9 cellular contexts compared by ENCODE assay signal in the genomic region with DNA sequence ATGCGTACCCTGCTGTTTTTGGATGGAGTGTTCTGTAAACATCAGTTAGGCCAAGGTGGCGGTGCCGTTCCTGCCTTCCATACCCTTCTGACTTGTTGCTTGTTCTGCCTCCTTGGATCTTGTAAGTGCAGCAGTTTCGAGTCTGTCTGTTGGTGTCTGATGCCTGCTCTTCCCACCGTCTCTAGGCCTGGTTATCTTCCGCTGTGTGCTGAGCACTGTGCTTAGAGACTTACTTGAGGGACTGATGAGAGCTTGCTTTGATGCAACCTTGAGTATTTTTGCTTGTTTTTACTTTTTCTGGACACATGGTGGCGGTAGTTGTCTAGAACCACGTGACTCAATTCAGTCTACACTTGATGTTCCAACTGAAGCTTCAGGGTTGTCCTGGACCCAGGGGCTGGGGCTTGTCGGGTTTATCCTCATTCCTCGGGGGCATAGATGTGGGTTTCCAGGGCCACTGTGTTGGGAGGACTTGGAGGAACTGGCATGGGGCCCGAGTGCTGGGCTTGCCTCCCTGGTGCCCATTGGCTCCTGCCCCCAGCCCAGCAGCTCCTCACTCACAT. TPM values are rescaled to one million over a fixed set of nuclear protein-coding genes. Genes with fewer than 3 reads are reported as not detected.
DNase-seq lines count a peak whose midpoint lies in the region; ATAC-seq, FAIRE-seq and TF ChIP-seq lines count a peak whose summit lies in the region.
"Had no signal": no experiment of that assay in that cellular context is flagged by ENCODE, and none has a peak within 500 bp of the region (broad histone marks: within the 10 kb centered on the region; RNA-seq: fewer than 3 reads in every experiment).

No MANE protein-coding gene starts in this region.

- peak; percentile 78 for TF ChIP-seq CTCF in Panc1 (IDR thresholded peaks at IDR 0.05)
- TF ChIP-seq CTCF in mesothelial cell of epicardium (IDR thresholded peaks at IDR 0.05; ENCODE audit: unreplicated experiment): no peak

- POLR2A ChIA-PET in Panc1 (lab: Charles Lee): no interaction called here

- H3K27ac Mint-ChIP-seq in mesothelial cell of epicardium: no peak overlapping the region

- H3K36me3 Mint-ChIP-seq in mesothelial cell of epicardium: peaks cover 12% of the 10 kb centered on the region

- no peak overlapping the region for H3K4me3 ChIP-seq in Panc1 (ENCODE audit: low read depth in 2 of 2, low read length in 2 of 2)
- H3K4me3 ChIP-seq: SJCRH30 had no signal

- no peaks in the 10 kb centered on the region for H3K27me3 ChIP-seq in Panc1 (ENCODE audit: control insufficient read depth, insufficient read depth, low read length)
- H3K27me3 ChIP-seq: SJCRH30 had no signal

- DNase-seq in D341Med (ENCODE audit: low spot score) (peak; percentile 14), GM19239 (ENCODE audit: insufficient read length, low spot score) (peak; percentile 58), Panc1 (ENCODE audit: low read depth, low spot score) (peak; percentile 30), glomerular visceral epithelial cell (ENCODE audit: extremely low spot score) (peak; percentile 16), mesothelial cell of epicardium (ENCODE audit: low spot score in 2 of 2, unreplicated experiment in 2 of 2) (no peak)

- H3K9me3 ChIP-seq in Panc1 (ENCODE audit: control insufficient read depth, insufficient read depth, low read depth, low read length): no peaks in the 10 kb centered on the region
- H3K9me3 ChIP-seq: SJCRH30 had no signal

- H3K36me3 ChIP-seq in Panc1 (ENCODE audit: control insufficient read depth, insufficient read depth, low read length): no peaks in the 10 kb centered on the region
- H3K36me3 ChIP-seq: SJCRH30 had no signal

- ATAC-seq in Panc1: peak; percentile 43; the same call in 1 of the 2 replicates
- no peak for ATAC-seq in HG02588 (IDR thresholded peaks at IDR 0.05; ENCODE audit: unreplicated experiment)
- ATAC-seq in HG02885 (IDR thresholded peaks at IDR 0.05; ENCODE audit: poor library complexity, unreplicated experiment): no peak
- ATAC-seq in HG03025 (IDR thresholded peaks at IDR 0.05; ENCODE audit: low FRiP score, unreplicated experiment): no peak

- H3K27me3 Mint-ChIP-seq in mesothelial cell of epicardium (ENCODE audit: low read depth): no peaks in the 10 kb centered on the region

- in situ Hi-C loops in Panc1 (cut with HindIII; ENCODE audit: low pct_unique_long_range_greater_than_20kb, low sequenced_read_pairs): no loop called here

- intact Hi-C loops in Panc1 (cut with micrococcal nuclease; ENCODE audit: unreplicated experiment): loop anchor here (5.0 kb wide), 1 partner anchor 79 kb away; no protein-coding TSS in a partner anchor

- CTCF ChIA-PET in Panc1 (lab: Charles Lee): interaction anchor here (0.6 to 1.2 kb wide), 6 partner anchors 12 to 175 kb away, joined by 3 to 5 read pairs (median 4); no protein-coding TSS in a partner anchor

- no peak overlapping the region for H3K27ac ChIP-seq in Panc1 (ENCODE audit: low read length)
- H3K27ac ChIP-seq: SJCRH30 had no signal

- H3K4me1 Mint-ChIP-seq in mesothelial cell of epicardium: no peaks in the 10 kb centered on the region

- FAIRE-seq in GM19239 (lab: Jason Lieb, UNC): peak; percentile 64

- no TSS peak for BruUV-seq in Panc1 (replicated peaks; lab: Mats Ljungman, UMichigan)

- H3K4me1 ChIP-seq in Panc1 (ENCODE audit: control insufficient read depth, insufficient read depth, low read length): no peaks in the 10 kb centered on the region
- H3K4me1 ChIP-seq: SJCRH30 had no signal

- no peak overlapping the region for H3K4me3 Mint-ChIP-seq in mesothelial cell of epicardium

- peaks cover 40% of the 10 kb centered on the region for H3K9me3 Mint-ChIP-seq in mesothelial cell of epicardium

RNA-seq across cellular contexts. Expression of a gene that starts 14.4 kb away (rescaled TPM):
- total RNA-seq in Panc1 (2021; ENCODE audit: unreplicated experiment): 0.64 TPM
- 7.3 TPM for polyA plus RNA-seq in Panc1 (2012; ENCODE audit: insufficient read length)
- total RNA-seq in mesothelial cell of epicardium: 0.50 to 0.69 TPM (median 0.55 TPM) in 3 replicates
- total RNA-seq: SJCRH30 had no signal

RNA-seq across cellular contexts. Expression of a gene that starts 15.0 kb away (rescaled TPM):
- 0.57 TPM for total RNA-seq in Panc1 (2021; ENCODE audit: unreplicated experiment)
- 0.96 TPM for polyA plus RNA-seq in Panc1 (2012; ENCODE audit: insufficient read length)
- 4.1 to 4.7 TPM (median 4.4 TPM) in 3 replicates for total RNA-seq in mesothelial cell of epicardium

RNA-seq across cellular contexts. Expression of a gene that starts 44.8 kb away (rescaled TPM):
- total RNA-seq in Panc1 (2021; ENCODE audit: unreplicated experiment) (96.4 TPM), mesothelial cell of epicardium (86.0 to 91.1 TPM (median 90.5 TPM) in 3 replicates)
- polyA plus RNA-seq in Panc1 (2012; ENCODE audit: insufficient read length): 98.2 TPM

RNA-seq across cellular contexts. Expression of a gene that starts 59.7 kb away (rescaled TPM):
- total RNA-seq in Panc1 (2021; ENCODE audit: unreplicated experiment): 9.3 TPM
- polyA plus RNA-seq in Panc1 (2012; ENCODE audit: insufficient read length): 11.0 TPM
- total RNA-seq in mesothelial cell of epicardium: 7.5 to 9.5 TPM (median 8.0 TPM) in 3 replicates
- total RNA-seq: SJCRH30 had no signal

Comparison
In these comparisons a context has a peak if more than half of its experiments do, and no peak if none do; other contexts are left out.
1. DNase-seq: peak in D341Med (single experiment), GM19239 (single experiment), Panc1 (single experiment) and glomerular visceral epithelial cell (single experiment); none in mesothelial cell of epicardium (0 of 2).